1 cellular context compared by ENCODE assay signal in genomic region chr7:55964261-55964801, GRCh38.
TF ChIP-seq lines count a peak whose summit lies in the region.

Gene NIPSNAP2, plus strand, starts transcription at chr7:55964585. Its CDS starts 25 bp downstream, at chr7:55964610.

TF ChIP-seq in GM12878, 131 proteins besides CTCF, POLR2A, EP300 and RAD21 (continued from another document and continues in another):
- TF ChIP-seq SKIL (IDR thresholded peaks at IDR 0.05; ENCODE audit: low read depth, poor library complexity, severe bottlenecking): no peak
- no peak for TF ChIP-seq PML (IDR thresholded peaks at IDR 0.05; ENCODE audit: low read length)
- no peak for TF ChIP-seq CEBPB (IDR thresholded peaks at IDR 0.05; ENCODE audit: borderline replicate concordance in 1 of 2, low read depth in 2 of 2, low read length in 2 of 2)
- no peak for TF ChIP-seq MEF2A (IDR thresholded peaks at IDR 0.05; ENCODE audit: insufficient read depth, low read depth, low read length)
- TF ChIP-seq RELA (IDR thresholded peaks at IDR 0.05; ENCODE audit: borderline replicate concordance, partially characterized antibody): no peak
- TF ChIP-seq ASH2L (IDR thresholded peaks at IDR 0.05; ENCODE audit: borderline replicate concordance, low read depth): no peak
- TF ChIP-seq KAT2A (conservative IDR thresholded peaks at IDR 0.05; ENCODE audit: control insufficient read depth, low read depth, low read length): no peak
- TF ChIP-seq HCFC1 (IDR thresholded peaks at IDR 0.05; ENCODE audit: low read length): no peak
- TF ChIP-seq SIN3A (IDR thresholded peaks at IDR 0.05; ENCODE audit: low read depth, low read length): no peak
- TF ChIP-seq CHD4 (IDR thresholded peaks at IDR 0.05): no peak
- no peak for TF ChIP-seq STAT1 (conservative IDR thresholded peaks at IDR 0.05)
- TF ChIP-seq SREBF1 (IDR thresholded peaks at IDR 0.05; ENCODE audit: low read length): no peak
- no peak for TF ChIP-seq IRF3 (IDR thresholded peaks at IDR 0.05)
- no peak for TF ChIP-seq SMC3 (IDR thresholded peaks at IDR 0.05; ENCODE audit: borderline replicate concordance, low read length)
- TF ChIP-seq SPI1 (IDR thresholded peaks at IDR 0.05; ENCODE audit: borderline replicate concordance, insufficient read depth, low read depth, low read length): no peak
- TF ChIP-seq CUX1 (IDR thresholded peaks at IDR 0.05; ENCODE audit: insufficient replicate concordance, low read depth, low read length): no peak
- no peak for TF ChIP-seq MYB (IDR thresholded peaks at IDR 0.05; ENCODE audit: borderline replicate concordance, low read depth, low read length)
- no peak for TF ChIP-seq ZNF622 (IDR thresholded peaks at IDR 0.05)
- TF ChIP-seq ETV6 (conservative IDR thresholded peaks at IDR 0.05 in 1 of 2, IDR thresholded peaks at IDR 0.05 in 1 of 2; ENCODE audit: borderline replicate concordance in 1 of 2, low read depth in 1 of 2): no peak
- no peak for TF ChIP-seq ATF2 (IDR thresholded peaks at IDR 0.05; ENCODE audit: low read length)
- no peak for TF ChIP-seq GABPA (IDR thresholded peaks at IDR 0.05; ENCODE audit: low read depth)
- no peak for TF ChIP-seq HSF1 (IDR thresholded peaks at IDR 0.05; ENCODE audit: low read depth, low read length)
- 0 out of 2 replicates have a peak, but pooled peaks have one; percentile 39 for TF ChIP-seq MAX (IDR thresholded peaks at IDR 0.05; ENCODE audit: low read depth, low read length)
- TF ChIP-seq CEBPZ (IDR thresholded peaks at IDR 0.05; ENCODE audit: low read depth, low read length): no peak
- no peak for TF ChIP-seq CBFB (IDR thresholded peaks at IDR 0.05; ENCODE audit: low read depth)
- TF ChIP-seq ZNF384 (IDR thresholded peaks at IDR 0.05; ENCODE audit: borderline replicate concordance, low read depth, low read length): no peak
- TF ChIP-seq ZNF207 (IDR thresholded peaks at IDR 0.05; ENCODE audit: borderline replicate concordance): no peak
- TF ChIP-seq ZNF274 (IDR thresholded peaks at IDR 0.05; ENCODE audit: insufficient read depth, insufficient read length): no peak
- no peak for TF ChIP-seq MEF2B (IDR thresholded peaks at IDR 0.05; ENCODE audit: partially characterized antibody, poor library complexity, severe bottlenecking)
- TF ChIP-seq SREBF2 (IDR thresholded peaks at IDR 0.05; ENCODE audit: low read length): no peak
- TF ChIP-seq YBX1 (IDR thresholded peaks at IDR 0.05): no peak
- TF ChIP-seq SP1 (IDR thresholded peaks at IDR 0.05; ENCODE audit: low read depth, low read length): peak; percentile 20
- no peak for TF ChIP-seq RELB (IDR thresholded peaks at IDR 0.05; ENCODE audit: low read depth)
- TF ChIP-seq TCF12 (IDR thresholded peaks at IDR 0.05; ENCODE audit: low read depth, low read length): 0 out of 2 replicates have a peak, but pooled peaks have one; percentile 11
- no peak for TF ChIP-seq EZH2 (IDR thresholded peaks at IDR 0.05; ENCODE audit: borderline replicate concordance, control insufficient read depth, low read depth, low read length)
- no peak for TF ChIP-seq E4F1 (IDR thresholded peaks at IDR 0.05; ENCODE audit: borderline replicate concordance, partially characterized antibody)
- peak; percentile 72; the same call in 1 of the 2 replicates for TF ChIP-seq CREM (IDR thresholded peaks at IDR 0.05; ENCODE audit: low read depth)
- no peak for TF ChIP-seq TCF3 (IDR thresholded peaks at IDR 0.05; ENCODE audit: borderline replicate concordance, insufficient read depth, low read depth, low read length)
- no peak for TF ChIP-seq SIX5 (IDR thresholded peaks at IDR 0.05; ENCODE audit: low read depth, low read length, severe bottlenecking)
- TF ChIP-seq TBL1XR1 (IDR thresholded peaks at IDR 0.05; ENCODE audit: low read depth, low read length): no peak
- no peak for TF ChIP-seq ATF7 (IDR thresholded peaks at IDR 0.05; ENCODE audit: low read depth)
- TF ChIP-seq MTA3 (IDR thresholded peaks at IDR 0.05; ENCODE audit: borderline replicate concordance, low read length): no peak
- TF ChIP-seq RUNX3 (IDR thresholded peaks at IDR 0.05; ENCODE audit: low read length): 0 out of 2 replicates have a peak, but pooled peaks have one; percentile 16
- TF ChIP-seq SMAD5 (IDR thresholded peaks at IDR 0.05; ENCODE audit: low read depth): no peak
